ENCODE assay signal across 27 cellular contexts in the genomic region with DNA sequence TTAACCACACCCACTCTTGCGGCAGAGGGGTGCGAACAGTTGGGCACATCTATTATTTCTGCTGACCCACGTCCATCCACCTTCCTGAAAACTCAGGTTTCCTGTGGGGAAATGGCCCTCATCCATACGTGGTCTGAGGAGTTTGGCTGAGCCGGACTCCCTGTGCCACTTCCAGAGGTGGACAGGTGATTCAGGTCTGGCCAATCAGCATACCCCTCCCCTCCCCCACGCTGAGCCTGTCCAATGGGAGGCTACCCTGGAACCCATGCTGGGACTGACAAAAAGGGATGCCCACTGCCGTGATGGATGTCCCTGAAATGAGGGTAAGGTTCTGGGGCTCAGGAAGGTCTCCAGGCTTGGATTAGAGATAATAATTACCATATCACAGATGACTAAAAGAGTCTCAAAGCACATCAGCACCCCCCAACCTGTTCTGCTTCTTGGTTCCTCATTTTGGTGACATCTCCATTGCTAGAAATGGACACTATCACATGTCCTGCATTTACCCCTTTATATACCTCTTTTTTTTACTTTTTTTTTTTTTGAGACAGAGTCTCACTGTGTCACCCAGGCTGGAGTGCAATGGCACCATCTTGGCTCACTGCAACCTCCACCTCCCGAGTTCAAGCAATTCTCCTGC. TPM values are rescaled to one million over a fixed set of nuclear protein-coding genes. Genes with fewer than 3 reads are reported as not detected.
DNase-seq lines count a peak whose midpoint lies in the region; ATAC-seq, FAIRE-seq and TF ChIP-seq lines count a peak whose summit lies in the region.
"Had no signal": no experiment of that assay in that cellular context is flagged by ENCODE, and none has a peak within 500 bp of the region (broad histone marks: within the 10 kb centered on the region; RNA-seq: fewer than 3 reads in every experiment).

No MANE protein-coding gene starts in this region.

- H3K27ac ChIP-seq in H1 (ENCODE audit: low read depth, low read length) (no peak overlapping the region), PC-3 (ENCODE audit: low read length) (no peak overlapping the region), GM23248 (no peak overlapping the region)
- H3K27ac ChIP-seq: cardiac muscle cell, PC-9, VCaP had no signal

- H3K56ac ChIP-seq in H1 (replicated peaks; ENCODE audit: insufficient read length, low read depth, low read length), result no peak overlapping the region

- H3K79me1 ChIP-seq in H1 (ENCODE audit: low read depth, low read length), result no peaks in the 10 kb centered on the region; the same call in 1 of the 2 replicates

- H2AK5ac ChIP-seq in H1 (ENCODE audit: low read depth, low read length), result no peak overlapping the region

- no peak for TF ChIP-seq RAD21 in H1 (IDR thresholded peaks at IDR 0.05 in 1 of 2, conservative IDR thresholded peaks at IDR 0.05 in 1 of 2; ENCODE audit: low read depth in 2 of 2, low read length in 2 of 2)

- H3K4me3 Mint-ChIP-seq in T-helper 17 cell, result no peak overlapping the region
- H3K4me3 Mint-ChIP-seq: activated CD4-positive, alpha-beta T cell treated with anti-CD3 and anti-CD28 coated beads, Interleukin-2, amount 10 ng/mL, durations not matched to agents 7 days and 5 days; activated CD8-positive, alpha-beta memory T cell treated with anti-CD3 and anti-CD28 coated beads, Interleukin-2, amount 10 ng/mL, durations not matched to agents 7 days and 5 days; stimulated activated effector memory CD8-positive, alpha-beta T cell treated with anti-CD3 and anti-CD28 coated beads, Interleukin-12 subunit alpha, Interleukin-12 subunit beta, amount 100 ng/mL, for 72 hours had no signal

- H3K18ac ChIP-seq in H1 (ENCODE audit: extremely low read depth, low read length), result no peak overlapping the region

- H3K79me2 ChIP-seq in H1 (ENCODE audit: control insufficient read depth in 1 of 2, insufficient read depth in 2 of 2, low read length in 2 of 2) (peaks cover 0 to 4% of the 10 kb centered on the region in 2 experiments; a peak in 1 of 4 replicates), PC-3 (ENCODE audit: low read length) (peaks cover 9% of the 10 kb centered on the region; the same call in 1 of the 2 replicates), GM23248 (ENCODE audit: insufficient read depth) (peaks cover 10% of the 10 kb centered on the region)

- no peak overlapping the region for H3K4ac ChIP-seq in H1 (replicated peaks; ENCODE audit: insufficient read length, low read depth, low read length)

- no peaks in the 10 kb centered on the region for H3K9me2 ChIP-seq in PC-3 (replicated peaks; ENCODE audit: low read length)
- no peaks in the 10 kb centered on the region for H3K9me2 ChIP-seq in GM23248 (ENCODE audit: insufficient read depth)

- peaks cover 2% of the 10 kb centered on the region for H3K36me3 Mint-ChIP-seq in T-helper 17 cell (ENCODE audit: low read depth)
- H3K36me3 Mint-ChIP-seq: activated CD8-positive, alpha-beta memory T cell treated with anti-CD3 and anti-CD28 coated beads, Interleukin-2, amount 10 ng/mL, durations not matched to agents 7 days and 5 days; activated naive CD4-positive, alpha-beta T cell treated with anti-CD3 and anti-CD28 coated beads, Interleukin-2, amount 50 U/mL, for 72 hours had no signal

- H3K4me3 ChIP-seq in H1 (ENCODE audit: extremely low read depth in 1 of 4, insufficient read depth in 2 of 4, low read depth in 3 of 4, low read length in 4 of 4) (no peak overlapping the region), PC-3 (ENCODE audit: low read length) (no peak overlapping the region), GM23248 (no peak overlapping the region)
- H3K4me3 ChIP-seq: cardiac muscle cell, PC-9 had no signal

- no peak for TF ChIP-seq CTCF in H1 (IDR thresholded peaks at IDR 0.05; ENCODE audit: control extremely low read depth in 1 of 3, insufficient read depth in 1 of 3, low read depth in 1 of 3, low read length in 3 of 3)
- TF ChIP-seq CTCF in PC-3 (conservative IDR thresholded peaks at IDR 0.05; ENCODE audit: low read depth, low read length), result no peak

- H3K23ac ChIP-seq in H1 (ENCODE audit: insufficient read length), result no peak overlapping the region

- H2BK120ac ChIP-seq in H1 (replicated peaks; ENCODE audit: low read depth, low read length), result no peak overlapping the region

- peaks cover 46% of the 10 kb centered on the region for H3K4me1 Mint-ChIP-seq in T-helper 17 cell

- WGBS in H1 (ENCODE audit: extremely low coverage in 1 of 2, insufficient coverage in 1 of 2, insufficient read length in 1 of 2, insufficient replicate concordance in 2 of 2, low coverage in 1 of 2, low lambda C conversion rate in 2 of 2, missing lambda C conversion rate in 1 of 2), 2 experiments, result 93% methylated on average over 8 of the region's 8 CpGs; no CpG with 5 or more reads in 1 of the 2 experiments
- 77 to 80% methylated on average over 8 of the region's 8 CpGs for WGBS in GM23248 (ENCODE audit: low coverage in 1 of 2, low lambda C conversion rate in 2 of 2, missing lambda C conversion rate in 2 of 2), 2 experiments

- TF ChIP-seq POLR2A in H1 (IDR thresholded peaks at IDR 0.05; ENCODE audit: control extremely low read depth in 1 of 2, low read depth in 2 of 2, low read length in 2 of 2), result no peak

- 0 out of 2 replicates have a peak overlapping the region, but pooled peaks have one; percentile 12 for H2BK5ac ChIP-seq in H1 (ENCODE audit: low read depth, low read length)

- POLR2A ChIA-PET in H1 (lab: Charles Lee; ENCODE audit: partially characterized antibody), result interaction anchor here (0.6 to 1.5 kb wide), 3 partner anchors 10 to 30 kb away, joined by 3 to 4 read pairs (median 3); partner anchors contain the start of gene B9D1
- POLR2A ChIA-PET in PC-3 (lab: Charles Lee; ENCODE audit: unreplicated experiment), result no interaction called here

- H3K36me3 ChIP-seq in H1 (ENCODE audit: control insufficient read depth in 2 of 4, insufficient read depth in 4 of 4, low read length in 3 of 4), result no peaks in the 10 kb centered on the region
- no peaks in the 10 kb centered on the region for H3K36me3 ChIP-seq in PC-3 (ENCODE audit: low read depth, low read length)
- no peaks in the 10 kb centered on the region for H3K36me3 ChIP-seq in GM23248 (ENCODE audit: low read depth)
- H3K36me3 ChIP-seq: cardiac muscle cell had no signal

- no peak overlapping the region for H4K91ac ChIP-seq in H1 (replicated peaks; ENCODE audit: insufficient read length, low read length)

- no peak for ATAC-seq in T-helper 17 cell
- no peak for ATAC-seq in sciatic nerve
- no peak for ATAC-seq in PC-3
- ATAC-seq: activated CD8-positive, alpha-beta memory T cell treated with anti-CD3 and anti-CD28 coated beads, Interleukin-2, amount 10 ng/mL, durations not matched to agents 7 days and 5 days; activated naive CD4-positive, alpha-beta T cell treated with anti-CD3 and anti-CD28 coated beads, Interleukin-2, amount 50 U/mL, for 72 hours; HepG2; left cardiac atrium; stimulated activated effector memory CD8-positive, alpha-beta T cell treated with anti-CD3 and anti-CD28 coated beads, Interleukin-12 subunit alpha, Interleukin-12 subunit beta, amount 100 ng/mL, for 72 hours had no signal

- no peaks in the 10 kb centered on the region for H3K23me2 ChIP-seq in H1 (ENCODE audit: low read depth, low read length)

- intact Hi-C loops in sciatic nerve (cut with DNase I) (no loop called here), PC-3 (cut with micrococcal nuclease) (no loop called here)

- peak; percentile 22 for DNase-seq in SIG-M5 treated with dmso at 0.1 percent for 504 hours (lab: John Stamatoyannopoulos, UW; ENCODE audit: unreplicated experiment)
- DNase-seq in SIG-M5 (lab: John Stamatoyannopoulos, UW), result no peak
- no peak for DNase-seq in T-helper 17 cell
- no peak for DNase-seq in H1 (ENCODE audit: low read depth in 1 of 2, low spot score in 2 of 2)
- peak; percentile 57 for DNase-seq in sciatic nerve (ENCODE audit: low spot score)
- DNase-seq in PC-3, result no peak
- DNase-seq in SK-N-DZ (ENCODE audit: low spot score), result no peak
- no peak for DNase-seq in GM23248
- DNase-seq: activated CD4-positive, alpha-beta T cell treated with anti-CD3 and anti-CD28 coated beads, Interleukin-2, amount 10 ng/mL, durations not matched to agents 7 days and 5 days; activated CD8-positive, alpha-beta memory T cell treated with anti-CD3 and anti-CD28 coated beads, Interleukin-2, amount 10 ng/mL, durations not matched to agents 7 days and 5 days; anterior cingulate cortex; dermis blood vessel endothelial cell; GDM1; H7; left cardiac atrium; NCI-H2081 treated with DMSO at 0.1 percent for 48 hours; PC-9; SHP77 treated with DMSO at 0.1 percent for 48 hours; small intestine; T-helper 1 cell had no signal

- H3K27me3 ChIP-seq in H1 (replicated peaks in 1 of 4; ENCODE audit: control insufficient read depth in 3 of 4, extremely low read depth in 1 of 4, insufficient read depth in 3 of 4, low read length in 3 of 4), result no peaks in the 10 kb centered on the region
- no peaks in the 10 kb centered on the region for H3K27me3 ChIP-seq in PC-3 (ENCODE audit: low read length)
- H3K27me3 ChIP-seq in GM23248 (replicated peaks; ENCODE audit: insufficient read depth), result no peaks in the 10 kb centered on the region
- H3K27me3 ChIP-seq: cardiac muscle cell had no signal

- no peak overlapping the region for H4K5ac ChIP-seq in H1 (ENCODE audit: insufficient read length, low read depth, low read length)

- peaks cover 0 to 3% (median 2%) of the 10 kb centered on the region in 4 experiments; a peak in 5 of 7 replicates for H3K4me1 ChIP-seq in H1 (replicated peaks in 1 of 4; ENCODE audit: control insufficient read depth in 3 of 4, insufficient read depth in 4 of 4, low read length in 3 of 4)
- H3K4me1 ChIP-seq in PC-3 (ENCODE audit: insufficient read depth, low read length), result peaks cover 11% of the 10 kb centered on the region; the same call in 1 of the 2 replicates
- H3K4me1 ChIP-seq in GM23248 (ENCODE audit: insufficient read depth), result 0 out of 2 replicates have a peak, but pooled peaks cover 4% of the 10 kb centered on the region

- in situ Hi-C loops in GM23248 (cut with MboI), result loop anchor here (25.0 kb wide), 1 partner anchor 289 kb away; no protein-coding TSS in a partner anchor

- H3K27ac Mint-ChIP-seq in T-helper 17 cell, result peak overlapping the region; percentile 74
- H3K27ac Mint-ChIP-seq: activated CD4-positive, alpha-beta T cell treated with anti-CD3 and anti-CD28 coated beads, Interleukin-2, amount 10 ng/mL, durations not matched to agents 7 days and 5 days; activated CD8-positive, alpha-beta memory T cell treated with anti-CD3 and anti-CD28 coated beads, Interleukin-2, amount 10 ng/mL, durations not matched to agents 7 days and 5 days; activated naive CD4-positive, alpha-beta T cell treated with anti-CD3 and anti-CD28 coated beads, Interleukin-2, amount 50 U/mL, for 72 hours; stimulated activated effector memory CD8-positive, alpha-beta T cell treated with anti-CD3 and anti-CD28 coated beads, Interleukin-12 subunit alpha, Interleukin-12 subunit beta, amount 100 ng/mL, for 72 hours had no signal

- H3K9me3 ChIP-seq in T-helper 17 cell (ENCODE audit: control insufficient read depth, low read length, poor library complexity, severe bottlenecking) (no peaks in the 10 kb centered on the region), H1 (ENCODE audit: insufficient read depth in 2 of 2, low read depth in 1 of 2, low read length in 1 of 2) (no peaks in the 10 kb centered on the region), PC-3 (ENCODE audit: low read length) (no peaks in the 10 kb centered on the region), GM23248 (ENCODE audit: low read depth) (no peaks in the 10 kb centered on the region)

- H3K4me2 ChIP-seq in H1 (ENCODE audit: insufficient read depth in 1 of 2, low read depth in 2 of 2, low read length in 2 of 2), result no peak overlapping the region
- no peak overlapping the region for H3K4me2 ChIP-seq in PC-3 (ENCODE audit: low read length)
- no peak overlapping the region for H3K4me2 ChIP-seq in GM23248 (ENCODE audit: unreplicated experiment)
- H3K4me2 ChIP-seq: PC-9 had no signal

- BruUV-seq in PC-3 (replicated peaks; lab: Mats Ljungman, UMichigan), result no TSS peak

- H4K8ac ChIP-seq in H1 (ENCODE audit: extremely low read depth, insufficient read depth, low read length), result no peak overlapping the region; the same call in 1 of the 2 replicates

- no peak for TF ChIP-seq EP300 in H1 (IDR thresholded peaks at IDR 0.05; ENCODE audit: borderline replicate concordance in 1 of 2, low read depth in 2 of 2, low read length in 2 of 2)

- no peak overlapping the region for H2BK15ac ChIP-seq in H1 (ENCODE audit: low read length)

- no peak for FAIRE-seq in H1 (lab: Jason Lieb, UNC)
- FAIRE-seq: endothelial cell of umbilical vein, HepG2, small intestine had no signal

- H3K14ac ChIP-seq in H1 (ENCODE audit: insufficient read length), result no peak overlapping the region

- H3K9ac ChIP-seq in H1 (replicated peaks in 1 of 4; ENCODE audit: extremely low read depth in 1 of 4, low read depth in 3 of 4, low read length in 3 of 4), result no peak overlapping the region
- no peak overlapping the region for H3K9ac ChIP-seq in PC-3 (ENCODE audit: low read length)
- no peak overlapping the region for H3K9ac ChIP-seq in GM23248

- H3F3A ChIP-seq in PC-3 (ENCODE audit: low read length, unreplicated experiment), result no peaks in the 10 kb centered on the region
- peaks cover 26% of the 10 kb centered on the region for H3F3A ChIP-seq in GM23248 (ENCODE audit: insufficient read depth)

- H2AFZ ChIP-seq in H1 (ENCODE audit: low read length) (no peak overlapping the region), PC-3 (ENCODE audit: low read length) (no peak overlapping the region), GM23248 (no peak overlapping the region)
- H2AFZ ChIP-seq: PC-9 had no signal

- H2BK20ac ChIP-seq in H1 (ENCODE audit: low read length), result 0 out of 2 replicates have a peak overlapping the region, but pooled peaks have one; percentile 36

- CTCF ChIA-PET in H1 (lab: Charles Lee; ENCODE audit: partially characterized antibody) (interaction anchor here (0.7 to 2.0 kb wide), 3 partner anchors 10 to 83 kb away, joined by 3 to 5 read pairs (median 5); no protein-coding TSS in a partner anchor), PC-3 (lab: Charles Lee) (no interaction called here)

- no peaks in the 10 kb centered on the region for H4K20me1 ChIP-seq in H1 (replicated peaks in 1 of 2; ENCODE audit: control insufficient read depth in 1 of 2, insufficient read depth in 2 of 2, low read length in 2 of 2)
- no peaks in the 10 kb centered on the region for H4K20me1 ChIP-seq in PC-3 (ENCODE audit: low read length)
- H4K20me1 ChIP-seq in GM23248 (ENCODE audit: insufficient read depth), result no peaks in the 10 kb centered on the region

- H3K27me3 Mint-ChIP-seq in T-helper 17 cell, result no peaks in the 10 kb centered on the region
- H3K27me3 Mint-ChIP-seq: activated CD4-positive, alpha-beta T cell treated with anti-CD3 and anti-CD28 coated beads, Interleukin-2, amount 10 ng/mL, durations not matched to agents 7 days and 5 days had no signal

- H2BK12ac ChIP-seq in H1 (ENCODE audit: low read depth, low read length), result peak overlapping the region; percentile 7; the same call in 1 of the 2 replicates

RNA-seq across cellular contexts. Expression of gene MAPK7, which starts 5.3 kb away (rescaled TPM):
- total RNA-seq in T-helper 17 cell (10 to 100 TPM; 16.7 to 20.3 TPM), sciatic nerve (28.2 TPM), PC-3 (2014; rRNA removed) (9.8 and 18.5 TPM in 2 replicates)
- 28.1 and 33.8 TPM in 2 replicates for total RNA-seq in H1 (2021; fragmentation: NEBNext Ultra II Directional; extraction: Animal tissue kit (Norgen Biotek cat#: 25700))
- polyA plus RNA-seq in H1 (2011; rRNA removed) (15.2 and 31.3 TPM in 2 replicates), GM23248 (2016; fragmentation: Nextera tagmentation; extraction: Ambion mirVana) (25.7 and 28.6 TPM in 2 replicates)
- 14.1 TPM for polyA plus RNA-seq in H1 (2011; cell fraction: cytosol; rRNA removed)
- 49.4 TPM for polyA plus RNA-seq in H1 (2011; cell fraction: nucleus; rRNA removed)
- 20.3 to 30.7 TPM (median 27.8 TPM) in 4 replicates for polyA plus RNA-seq in H1 (2012, experiment 1 of 2)
- polyA plus RNA-seq in H1 (2012, experiment 2 of 2), result 32.4 TPM
- 23.0 TPM for polyA plus RNA-seq in H1 (2013, experiment 1 of 2)
- polyA plus RNA-seq in H1 (2013, experiment 2 of 2), result 21.6 TPM
- 51.2 and 56.3 TPM in 2 replicates for polyA minus RNA-seq in H1 (2011; rRNA and poly(A)+ RNA removed)
- 21.0 TPM for polyA minus RNA-seq in H1 (2011; cell fraction: cytosol; rRNA and poly(A)+ RNA removed)
- 57.7 TPM for polyA minus RNA-seq in H1 (2011; cell fraction: nucleus; rRNA and poly(A)+ RNA removed)
- 12.4 and 25.4 TPM in 2 replicates for polyA plus RNA-seq in SK-N-DZ (2014; cell fraction: cytosol; rRNA removed)
- 16.0 and 39.5 TPM in 2 replicates for polyA plus RNA-seq in SK-N-DZ (2014; cell fraction: nucleus; rRNA removed)
- 11.3 and 21.2 TPM in 2 replicates for total RNA-seq in GM23248 (2014; rRNA removed; shearing (Covaris generic))

RNA-seq across cellular contexts. Expression of gene B9D1, which starts 10.5 kb away (rescaled TPM):
- total RNA-seq in T-helper 17 cell (1 to 10 TPM in 1 of 2 donors, under 1 TPM in 1; 0.37 to 1.2 TPM), sciatic nerve (19.8 TPM), PC-3 (2014; rRNA removed) (42.8 and 48.0 TPM in 2 replicates)
- 24.6 and 25.4 TPM in 2 replicates for total RNA-seq in H1 (2021; fragmentation: NEBNext Ultra II Directional; extraction: Animal tissue kit (Norgen Biotek cat#: 25700))
- polyA plus RNA-seq in H1 (2011; rRNA removed) (65.7 and 74.8 TPM in 2 replicates), GM23248 (2016; fragmentation: Nextera tagmentation; extraction: Ambion mirVana) (24.4 and 25.2 TPM in 2 replicates)
- 69.9 TPM for polyA plus RNA-seq in H1 (2011; cell fraction: cytosol; rRNA removed)
- polyA plus RNA-seq in H1 (2011; cell fraction: nucleus; rRNA removed), result 99.2 TPM
- polyA plus RNA-seq in H1 (2012, experiment 1 of 2), result 26.4 to 39.5 TPM (median 32.7 TPM) in 4 replicates
- polyA plus RNA-seq in H1 (2012, experiment 2 of 2), result 41.1 TPM
- 27.1 TPM for polyA plus RNA-seq in H1 (2013, experiment 1 of 2)
- polyA plus RNA-seq in H1 (2013, experiment 2 of 2), result 26.2 TPM
- polyA minus RNA-seq in H1 (2011; rRNA and poly(A)+ RNA removed), result 28.7 and 41.3 TPM in 2 replicates
- 35.0 TPM for polyA minus RNA-seq in H1 (2011; cell fraction: cytosol; rRNA and poly(A)+ RNA removed)
- 35.7 TPM for polyA minus RNA-seq in H1 (2011; cell fraction: nucleus; rRNA and poly(A)+ RNA removed)
- 23.1 and 46.3 TPM in 2 replicates for polyA plus RNA-seq in SK-N-DZ (2014; cell fraction: cytosol; rRNA removed)
- 50.2 and 66.7 TPM in 2 replicates for polyA plus RNA-seq in SK-N-DZ (2014; cell fraction: nucleus; rRNA removed)
- total RNA-seq in GM23248 (2014; rRNA removed; shearing (Covaris generic)), result 14.9 and 15.5 TPM in 2 replicates

RNA-seq across cellular contexts. Expression of gene MFAP4, which starts 14.0 kb away (rescaled TPM):
- total RNA-seq in T-helper 17 cell, result not detected
- 3.6 and 3.8 TPM in 2 replicates for total RNA-seq in H1 (2021; fragmentation: NEBNext Ultra II Directional; extraction: Animal tissue kit (Norgen Biotek cat#: 25700))
- polyA plus RNA-seq in H1 (2011; rRNA removed), result 3.1 and 8.1 TPM in 2 replicates
- polyA plus RNA-seq in H1 (2011; cell fraction: cytosol; rRNA removed), result 3.4 TPM
- polyA plus RNA-seq in H1 (2011; cell fraction: nucleus; rRNA removed), result 9.6 TPM
- 3.4 to 5.8 TPM (median 4.6 TPM) in 4 replicates for polyA plus RNA-seq in H1 (2012, experiment 1 of 2)
- polyA plus RNA-seq in H1 (2012, experiment 2 of 2), result 5.5 TPM
- polyA plus RNA-seq in H1 (2013, experiment 1 of 2), result 6.5 TPM
- polyA plus RNA-seq in H1 (2013, experiment 2 of 2), result 8.6 TPM
- 1.9 and 4.1 TPM in 2 replicates for polyA minus RNA-seq in H1 (2011; rRNA and poly(A)+ RNA removed)
- 3.8 TPM for polyA minus RNA-seq in H1 (2011; cell fraction: cytosol; rRNA and poly(A)+ RNA removed)
- 2.5 TPM for polyA minus RNA-seq in H1 (2011; cell fraction: nucleus; rRNA and poly(A)+ RNA removed)
- 115 TPM for total RNA-seq in sciatic nerve
- not detected in 2 replicates for total RNA-seq in PC-3 (2014; rRNA removed)
- polyA plus RNA-seq in SK-N-DZ (2014; cell fraction: cytosol; rRNA removed), result 17.9 and 18.6 TPM in 2 replicates
- 7.8 and 11.7 TPM in 2 replicates for polyA plus RNA-seq in SK-N-DZ (2014; cell fraction: nucleus; rRNA removed)
- total RNA-seq in GM23248 (2014; rRNA removed; shearing (Covaris generic)), result 79.0 and 97.8 TPM in 2 replicates
- polyA plus RNA-seq in GM23248 (2016; fragmentation: Nextera tagmentation; extraction: Ambion mirVana), result 155 and 156 TPM in 2 replicates
- total RNA-seq: activated CD4-positive, alpha-beta T cell treated with anti-CD3 and anti-CD28 coated beads, Interleukin-2, amount 10 ng/mL, durations not matched to agents 7 days and 5 days; activated CD8-positive, alpha-beta memory T cell treated with anti-CD3 and anti-CD28 coated beads, Interleukin-2, amount 10 ng/mL, durations not matched to agents 7 days and 5 days; activated naive CD4-positive, alpha-beta T cell treated with anti-CD3 and anti-CD28 coated beads, Interleukin-2, amount 50 U/mL, for 72 hours; activated T-helper 1 cell treated with anti-CD3 and anti-CD28 coated beads, Interleukin-12 subunit alpha, Interleukin-12 subunit beta, Interleukin-2, Interleukin-4 antibody, amounts not matched to agents 30 ng/mL and 10 ng/mL and 1 ng/mL, durations not matched to agents 14 hours and 24 hours and 36 hours; dermis blood vessel endothelial cell; endothelial cell of umbilical vein; HepG2; PC-9 had no signal
- polyA plus RNA-seq: endothelial cell of umbilical vein had no signal

RNA-seq across cellular contexts. Expression of gene RNF112, which starts 38.0 kb away (rescaled TPM):
- under 1 TPM; 0.25 to 0.57 TPM for total RNA-seq in T-helper 17 cell
- 2.2 and 2.3 TPM in 2 replicates for total RNA-seq in H1 (2021; fragmentation: NEBNext Ultra II Directional; extraction: Animal tissue kit (Norgen Biotek cat#: 25700))
- polyA plus RNA-seq in H1 (2011; rRNA removed), result 1.1 and 1.7 TPM in 2 replicates
- 1.7 TPM for polyA plus RNA-seq in H1 (2011; cell fraction: cytosol; rRNA removed)
- polyA plus RNA-seq in H1 (2011; cell fraction: nucleus; rRNA removed), result 8.6 TPM
- 1.4 to 3.8 TPM (median 2.5 TPM) in 4 replicates for polyA plus RNA-seq in H1 (2012, experiment 1 of 2)
- 0.79 TPM for polyA plus RNA-seq in H1 (2012, experiment 2 of 2)
- 0.85 TPM for polyA plus RNA-seq in H1 (2013, experiment 1 of 2)
- polyA plus RNA-seq in H1 (2013, experiment 2 of 2), result 0.90 TPM
- polyA minus RNA-seq in H1 (2011; rRNA and poly(A)+ RNA removed), result 0.68 and 0.98 TPM in 2 replicates
- 4.6 TPM for polyA minus RNA-seq in H1 (2011; cell fraction: cytosol; rRNA and poly(A)+ RNA removed)
- 1.6 TPM for polyA minus RNA-seq in H1 (2011; cell fraction: nucleus; rRNA and poly(A)+ RNA removed)
- 3.9 TPM for total RNA-seq in sciatic nerve
- 0.18 and 1.0 TPM in 2 replicates for total RNA-seq in PC-3 (2014; rRNA removed)
- 11.7 and 18.9 TPM in 2 replicates for polyA plus RNA-seq in SK-N-DZ (2014; cell fraction: cytosol; rRNA removed)
- polyA plus RNA-seq in SK-N-DZ (2014; cell fraction: nucleus; rRNA removed), result 74.2 and 97.1 TPM in 2 replicates
- 7.8 and 9.1 TPM in 2 replicates for total RNA-seq in GM23248 (2014; rRNA removed; shearing (Covaris generic))
- polyA plus RNA-seq in GM23248 (2016; fragmentation: Nextera tagmentation; extraction: Ambion mirVana), result 0.75 and 0.83 TPM in 2 replicates
- total RNA-seq: activated T-helper 1 cell treated with anti-CD3 and anti-CD28 coated beads, Interleukin-12 subunit alpha, Interleukin-12 subunit beta, Interleukin-2, Interleukin-4 antibody, amounts not matched to agents 30 ng/mL and 10 ng/mL and 1 ng/mL, durations not matched to agents 14 hours and 24 hours and 36 hours; HepG2 had no signal

Comparison
In these comparisons a context has a peak if more than half of its experiments do, and no peak if none do; other contexts are left out.
1. DNase-seq: peak in SIG-M5 treated with dmso at 0.1 percent for 504 hours (single experiment) and sciatic nerve (single experiment); none in SIG-M5 (single experiment), T-helper 17 cell (0 of 3), H1 (0 of 2), PC-3 (single experiment), SK-N-DZ (single experiment) and GM23248 (single experiment).
2. RNA of gene MFAP4, which starts 14.0 kb away (total RNA-seq): 115 TPM in sciatic nerve (single experiment) and 79.0 to 97.8 TPM in GM23248; 3.6 to 3.8 TPM in H1, not detected in T-helper 17 cell and not detected in PC-3; every median in the first group is over 10 times any median in the second.